In the genomic region with DNA sequence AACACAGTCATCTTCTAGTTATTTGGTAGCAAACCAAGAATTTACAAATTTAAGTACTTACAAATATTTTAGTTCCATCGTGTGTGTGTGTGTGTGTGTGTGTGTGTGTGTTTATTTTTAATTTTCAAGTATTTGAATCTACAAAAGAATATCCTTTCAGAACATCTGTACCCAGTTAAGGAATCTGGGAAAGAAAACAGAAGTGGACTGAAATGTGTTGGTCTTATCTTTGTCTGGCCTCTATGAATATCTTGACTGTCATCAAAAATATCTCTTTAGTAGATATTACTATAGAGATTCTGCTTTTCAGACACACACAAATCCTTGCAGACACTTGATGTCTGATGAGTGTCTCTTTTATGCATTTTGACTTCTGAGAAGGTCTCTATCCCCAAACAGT, we compare ENCODE assay signal across 17 cellular contexts. TPM values are rescaled to one million over a fixed set of nuclear protein-coding genes. Genes with fewer than 3 reads are reported as not detected.
DNase-seq lines count a peak whose midpoint lies in the region; ATAC-seq and TF ChIP-seq lines count a peak whose summit lies in the region.
"Had no signal": no experiment of that assay in that cellular context is flagged by ENCODE, and none has a peak within 500 bp of the region (broad histone marks: within the 10 kb centered on the region; RNA-seq: fewer than 3 reads in every experiment).

No MANE protein-coding gene starts in this region.

- H3K4me2 ChIP-seq in OCI-LY7 (ENCODE audit: low read length) = no peak overlapping the region

- H4K20me1 ChIP-seq in OCI-LY7 (ENCODE audit: insufficient read depth, low read length) = no peaks in the 10 kb centered on the region

- H3K79me2 ChIP-seq in OCI-LY7 (ENCODE audit: insufficient read depth, low read depth, low read length) = no peaks in the 10 kb centered on the region

- WGBS in sigmoid colon, 2 donors = 39 to 45% methylated on average over 1 of the region's 1 CpG

- no peak for TF ChIP-seq EP300 in sigmoid colon (IDR thresholded peaks at IDR 0.05)

- BruUV-seq in OCI-LY7 (replicated peaks; lab: Mats Ljungman, UMichigan) = no TSS peak

- TF ChIP-seq POLR2A in sigmoid colon (IDR thresholded peaks at IDR 0.05) = no peak

- H2AFZ ChIP-seq in OCI-LY7 (ENCODE audit: low read length) = peak overlapping the region; percentile 43; the same call in 1 of the 2 replicates

- no peaks in the 10 kb centered on the region for H3K27me3 ChIP-seq in sigmoid colon

- intact Hi-C loops in OCI-LY7 (cut with micrococcal nuclease; ENCODE audit: unreplicated experiment) = no loop called here
- intact Hi-C loops in sigmoid colon (cut with DNase I) = no loop called here

- POLR2A ChIA-PET in OCI-LY7 (lab: Charles Lee) = interaction anchor here (1.1 to 1.3 kb wide), 2 partner anchors 9 to 17 kb away, joined by 3 to 4 read pairs; no protein-coding TSS in a partner anchor

- H3K9me2 ChIP-seq in OCI-LY7 (ENCODE audit: insufficient read depth, low read length) = no peaks in the 10 kb centered on the region

- H3K27ac ChIP-seq in OCI-LY7 (ENCODE audit: low read depth, low read length, poor library complexity, severe bottlenecking) = no peak overlapping the region
- no peak overlapping the region for H3K27ac ChIP-seq in sigmoid colon

- H3K36me3 ChIP-seq in OCI-LY7 (ENCODE audit: insufficient read depth, low read length) (no peaks in the 10 kb centered on the region), sigmoid colon (no peaks in the 10 kb centered on the region)

- TF ChIP-seq CTCF in AG10803 (conservative IDR thresholded peaks at IDR 0.05; ENCODE audit: low read length) (no peak), OCI-LY7 (conservative IDR thresholded peaks at IDR 0.05; ENCODE audit: low read length) (no peak), astrocyte of the spinal cord (IDR thresholded peaks at IDR 0.05; ENCODE audit: low read depth, low read length) (no peak), fibroblast of the aortic adventitia (IDR thresholded peaks at IDR 0.05; ENCODE audit: insufficient read depth, low read length) (no peak), sigmoid colon (IDR thresholded peaks at IDR 0.05) (no peak)

- H3K4me1 ChIP-seq in OCI-LY7 (ENCODE audit: insufficient read depth, low read length, poor library complexity, severe bottlenecking) (peaks cover 31% of the 10 kb centered on the region), sigmoid colon (no peaks in the 10 kb centered on the region)

- ATAC-seq in GM19467 (IDR thresholded peaks at IDR 0.05; ENCODE audit: unreplicated experiment) = no peak

- DNase-seq in AG10803 (ENCODE audit: low read depth) (peak; percentile 7), OCI-LY7 (ENCODE audit: low spot score) (no peak), astrocyte of the spinal cord (ENCODE audit: low read depth, low spot score) (peak; percentile 9), fibroblast of the aortic adventitia (ENCODE audit: low read depth) (peak; percentile 61), activated T-cell treated with anti-CD3 and anti-CD28 coated beads for 4 hours (no peak), NCI-H1417 treated with DMSO at 0.1 percent for 48 hours (lab: John Stamatoyannopoulos, UW) (no peak), sigmoid colon (no peak)
- DNase-seq: C1 segment of cervical spinal cord, DMS153, EL, Karpas-422, NCI-H1105 treated with DMSO at 0.1 percent for 48 hours, NCI-H187 treated with DMSO at 0.1 percent for 48 hours, NCI-H2171, NCI-H82, SIG-M5 had no signal

- H3K4me3 ChIP-seq in AG10803 (ENCODE audit: low read length) (no peak overlapping the region), OCI-LY7 (ENCODE audit: low read depth, low read length, poor library complexity, severe bottlenecking) (no peak overlapping the region), astrocyte of the spinal cord (ENCODE audit: low read depth, low read length) (no peak overlapping the region), fibroblast of the aortic adventitia (ENCODE audit: low read depth, low read length) (no peak overlapping the region), sigmoid colon (no peak overlapping the region)

- H3K9me3 ChIP-seq in OCI-LY7 (ENCODE audit: low read length) = no peaks in the 10 kb centered on the region
- H3K9me3 ChIP-seq in sigmoid colon = no peaks in the 10 kb centered on the region

- CTCF ChIA-PET in OCI-LY7 (lab: Charles Lee; ENCODE audit: unreplicated experiment) = no interaction called here

- in situ Hi-C loops in astrocyte of the spinal cord (cut with HindIII; ENCODE audit: low sequenced_read_pairs) = no loop called here

RNA-seq across cellular contexts. Expression of a gene that starts 36.3 kb away (rescaled TPM):
- not detected in 2 replicates for total RNA-seq in OCI-LY7 (2014; rRNA removed; shearing (Covaris generic))
- total RNA-seq in OCI-LY7 (2022) (not detected in 2 replicates), fibroblast of the aortic adventitia (ENCODE audit: low replicate concordance) (2.3 and 5.4 TPM in 2 replicates), sigmoid colon (1 to 10 TPM; 1.3 to 3.9 (median 1.6) TPM)
- polyA plus RNA-seq in sigmoid colon = 1 to 10 TPM in 1 of 3 donors, not detected in 2; 2.3 TPM

Comparison
In these comparisons a context has a peak if more than half of its experiments do, and no peak if none do; other contexts are left out.
1. DNase-seq: peak in AG10803 (single experiment), astrocyte of the spinal cord (single experiment) and fibroblast of the aortic adventitia (single experiment); none in OCI-LY7 (single experiment), activated T-cell treated with anti-CD3 and anti-CD28 coated beads for 4 hours (single experiment), NCI-H1417 treated with DMSO at 0.1 percent for 48 hours (single experiment) and sigmoid colon (single experiment).